8 cellular contexts compared by ENCODE assay signal in genomic region chr6:41545174-41545702, GRCh38. TPM values are rescaled to one million over a fixed set of nuclear protein-coding genes. Genes with fewer than 3 reads are reported as not detected.
DNase-seq lines count a peak whose midpoint lies in the region; ATAC-seq and TF ChIP-seq lines count a peak whose summit lies in the region.

No MANE protein-coding gene starts in this region.

- no peak for ATAC-seq in GM19035 (IDR thresholded peaks at IDR 0.05; ENCODE audit: unreplicated experiment)

- H3K79me2 ChIP-seq in mesendoderm (ENCODE audit: control insufficient read depth, insufficient read depth, low read length): peaks cover 15% of the 10 kb centered on the region

- peak overlapping the region; percentile 96 for H3K4me2 ChIP-seq in mesendoderm (ENCODE audit: low read length)

- H2BK120ac ChIP-seq in mesendoderm (ENCODE audit: low read depth, low read length): no peak overlapping the region

- no peak overlapping the region for H3K4ac ChIP-seq in mesendoderm (ENCODE audit: low read depth, low read length)

- H3K79me1 ChIP-seq in mesendoderm (ENCODE audit: low read length): peaks cover 9% of the 10 kb centered on the region

- peak overlapping the region; percentile 15 for H3K18ac ChIP-seq in mesendoderm (ENCODE audit: low read length)

- no peak overlapping the region for H2BK5ac ChIP-seq in mesendoderm (ENCODE audit: low read length)

- H2BK15ac ChIP-seq in mesendoderm (replicated peaks; ENCODE audit: low read depth): no peak overlapping the region

- H3K27me3 ChIP-seq in mesendoderm (ENCODE audit: insufficient read depth, low read length, poor library complexity): peaks cover 11% of the 10 kb centered on the region

- peak overlapping the region; percentile 61 for H3K9ac ChIP-seq in mesendoderm (ENCODE audit: low read length)

- H4K8ac ChIP-seq in mesendoderm (ENCODE audit: low read depth, low read length): no peak overlapping the region

- H3K4me3 ChIP-seq in HFF-Myc (replicated peaks; ENCODE audit: low read depth, low read length): peak overlapping the region; percentile 70
- H3K4me3 ChIP-seq in astrocyte of the cerebellum (ENCODE audit: low read depth, low read length): peak overlapping the region; percentile 88
- peak overlapping the region; percentile 58 for H3K4me3 ChIP-seq in mesendoderm (ENCODE audit: low read length)

- in situ Hi-C loops in astrocyte of the cerebellum (cut with HindIII; ENCODE audit: low sequenced_read_pairs): no loop called here

- no peaks in the 10 kb centered on the region for H3K36me3 ChIP-seq in mesendoderm (ENCODE audit: control insufficient read depth, insufficient read depth, low read length)

- H3K4me1 ChIP-seq in mesendoderm (ENCODE audit: control insufficient read depth, low read depth, low read length): peaks cover 12% of the 10 kb centered on the region

- H3K23ac ChIP-seq in mesendoderm (ENCODE audit: low read length): peak overlapping the region; percentile 83

- no peak overlapping the region for H4K5ac ChIP-seq in mesendoderm (ENCODE audit: low read length)

- WGBS in mesendoderm (ENCODE audit: extremely low coverage, insufficient coverage, low lambda C conversion rate): no CpG with 5 or more reads among the region's 15 CpGs

- DNase-seq in HFF-Myc (ENCODE audit: extremely low read depth, low read depth) (no peak), astrocyte of the cerebellum (ENCODE audit: low read depth) (no peak), mesendoderm (no peak), AG08395 (ENCODE audit: low spot score) (no peak), mucosa of gallbladder (ENCODE audit: low spot score) (no peak), GM19238 (ENCODE audit: insufficient read length, low spot score) (no peak)

- H3K27ac ChIP-seq in 22Rv1 (peak overlapping the region; percentile 94), mesendoderm (ENCODE audit: low read depth, low read length) (no peak overlapping the region)

- H2AK5ac ChIP-seq in mesendoderm (ENCODE audit: low read length): no peak overlapping the region

- peak overlapping the region; percentile 84 for H3K56ac ChIP-seq in mesendoderm (ENCODE audit: low read length)

- no peak for TF ChIP-seq CTCF in 22Rv1 (IDR thresholded peaks at IDR 0.05)
- no peak for TF ChIP-seq CTCF in HFF-Myc (IDR thresholded peaks at IDR 0.05; ENCODE audit: low read depth, low read length, missing control alignments)
- TF ChIP-seq CTCF in astrocyte of the cerebellum (IDR thresholded peaks at IDR 0.05; ENCODE audit: low read depth, low read length, missing control alignments): no peak

RNA-seq across cellular contexts. Expression of gene FOXP4, which starts 0.9 kb away (rescaled TPM):
- polyA plus RNA-seq in mesendoderm (2013, experiment 1 of 2): 9.2 TPM
- polyA plus RNA-seq in mesendoderm (2013, experiment 2 of 2): 8.4 TPM
- 66.5 TPM for total RNA-seq in mucosa of gallbladder
